ENCODE assay signal across 27 cellular contexts in the genomic region with DNA sequence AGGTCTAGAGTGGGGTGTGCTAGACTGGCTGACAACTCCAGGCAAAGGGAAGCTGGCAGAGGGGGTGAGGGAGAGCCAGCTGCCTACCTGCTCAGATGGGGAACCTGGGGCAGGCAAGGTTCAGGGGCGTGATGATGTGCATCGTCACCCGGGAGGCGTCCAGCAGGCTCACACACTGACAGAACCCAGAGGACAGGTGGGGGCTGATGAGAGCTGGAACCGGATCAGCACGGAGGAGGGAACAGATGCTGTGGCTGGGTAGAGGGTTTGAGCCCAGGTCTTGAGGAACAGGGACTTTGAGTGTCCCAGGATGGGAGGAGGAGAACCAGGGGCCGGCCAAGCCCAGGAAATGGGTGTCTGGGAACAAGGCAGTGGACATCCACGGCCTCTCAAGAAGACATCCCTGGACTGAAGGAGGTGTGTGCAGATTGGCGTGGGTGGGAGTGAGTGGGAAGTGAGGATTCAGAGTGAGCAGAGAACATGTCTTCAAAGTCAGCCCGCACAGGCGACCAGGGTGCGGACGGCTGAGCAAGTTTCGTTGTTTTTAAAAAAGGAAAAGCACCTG. TPM values are rescaled to one million over a fixed set of nuclear protein-coding genes. Genes with fewer than 3 reads are reported as not detected.
DNase-seq lines count a peak whose midpoint lies in the region; ATAC-seq and TF ChIP-seq lines count a peak whose summit lies in the region.
"Had no signal": no experiment of that assay in that cellular context is flagged by ENCODE, and none has a peak within 500 bp of the region (broad histone marks: within the 10 kb centered on the region; RNA-seq: fewer than 3 reads in every experiment).

No MANE protein-coding gene starts in this region.

- peaks cover 11% of the 10 kb centered on the region for H3K4me1 Mint-ChIP-seq in activated T-helper 17 cell treated with anti-CD3 and anti-CD28 coated beads, Interleukin-2, amount 50 U/mL, for 72 hours

- no peak overlapping the region for H3K27ac ChIP-seq in right lobe of liver
- H3K27ac ChIP-seq: A549, SJCRH30, stomach had no signal

- H3K27me3 Mint-ChIP-seq in activated T-helper 17 cell treated with anti-CD3 and anti-CD28 coated beads, Interleukin-2, amount 50 U/mL, for 72 hours = peaks cover 6% of the 10 kb centered on the region

- no peak overlapping the region for H3K4me3 ChIP-seq in right lobe of liver
- H3K4me3 ChIP-seq: A549, HAP-1, SJCRH30, stomach had no signal

- no peaks in the 10 kb centered on the region for H3K36me3 ChIP-seq in right lobe of liver
- H3K36me3 ChIP-seq: HAP-1, SJCRH30, stomach had no signal

- peaks cover 0 to 2% of the 10 kb centered on the region in 2 donors for H3K27me3 ChIP-seq in right lobe of liver
- H3K27me3 ChIP-seq: SJCRH30 had no signal

- intact Hi-C loops in right lobe of liver (cut with DNase I) = no loop called here

- no peak for ATAC-seq in activated T-helper 17 cell treated with anti-CD3 and anti-CD28 coated beads, Interleukin-2, amount 50 U/mL, for 72 hours (replicated peaks)
- no peak for ATAC-seq in HG02763 (IDR thresholded peaks at IDR 0.05; ENCODE audit: unreplicated experiment)
- ATAC-seq in right lobe of liver = no peak
- ATAC-seq: activated CD4-positive, CD25-positive, alpha-beta regulatory T cell treated with anti-CD3 and anti-CD28 coated beads, Interleukin-2, amount 50 U/mL, for 24 hours; Panc1 had no signal

- H3K9me3 Mint-ChIP-seq in activated T-helper 17 cell treated with anti-CD3 and anti-CD28 coated beads, Interleukin-2, amount 50 U/mL, for 72 hours = no peaks in the 10 kb centered on the region
- H3K9me3 Mint-ChIP-seq: activated CD4-positive, alpha-beta memory T cell treated with anti-CD3 and anti-CD28 coated beads, Interleukin-2, amount 10 ng/mL, durations not matched to agents 7 days and 5 days had no signal

- no peak overlapping the region for H3K4me3 Mint-ChIP-seq in activated T-helper 17 cell treated with anti-CD3 and anti-CD28 coated beads, Interleukin-2, amount 50 U/mL, for 72 hours
- H3K4me3 Mint-ChIP-seq: activated CD4-positive, alpha-beta memory T cell treated with anti-CD3 and anti-CD28 coated beads, Interleukin-2, amount 10 ng/mL, durations not matched to agents 7 days and 5 days; B cell had no signal

- WGBS in right lobe of liver (ENCODE audit: insufficient coverage, low coverage, low lambda C conversion rate, missing lambda C conversion rate) = 68% methylated on average over 10 of the region's 14 CpGs

- DNase-seq in AG08396 (ENCODE audit: low spot score) (peak; percentile 11), GM03348 (ENCODE audit: low spot score) (peak; percentile 9), iPS-NIHi7 (ENCODE audit: extremely low spot score) (peak; percentile 6), SKM-1 treated with dmso at 0.1 percent for 144 hours (lab: John Stamatoyannopoulos, UW; ENCODE audit: unreplicated experiment) (no peak), right lobe of liver (no peak)
- DNase-seq in activated naive CD4-positive, alpha-beta T cell treated with anti-CD3 and anti-CD28 coated beads, Interleukin-2, amount 50 U/mL, for 16 hours = no peak
- DNase-seq: DMS79; GF-D8; KG1; mesenchymal stem cell; MM.1S; NCI-H1417; NCI-H2029 treated with DMSO at 0.1 percent for 48 hours; NCI-H226; NCI-H69; SJCRH30; stimulated activated CD8-positive, alpha-beta memory T cell treated with anti-CD3 and anti-CD28 coated beads, Interleukin-4, amount 100 ng/mL, for 48 hours; stomach; trophoblast cell had no signal

- no peak for TF ChIP-seq POLR2A in right lobe of liver (IDR thresholded peaks at IDR 0.05)

- no peaks in the 10 kb centered on the region for H3K4me1 ChIP-seq in right lobe of liver
- H3K4me1 ChIP-seq: HAP-1, SJCRH30 had no signal

- peak overlapping the region; percentile 58 for H3K27ac Mint-ChIP-seq in activated T-helper 17 cell treated with anti-CD3 and anti-CD28 coated beads, Interleukin-2, amount 50 U/mL, for 72 hours
- H3K27ac Mint-ChIP-seq: activated CD4-positive, alpha-beta memory T cell treated with anti-CD3 and anti-CD28 coated beads, Interleukin-2, amount 10 ng/mL, durations not matched to agents 7 days and 5 days; B cell had no signal

- no peaks in the 10 kb centered on the region for H3K9me3 ChIP-seq in right lobe of liver
- H3K9me3 ChIP-seq: A549, HAP-1, SJCRH30, stomach had no signal

- H3K36me3 Mint-ChIP-seq in activated T-helper 17 cell treated with anti-CD3 and anti-CD28 coated beads, Interleukin-2, amount 50 U/mL, for 72 hours (ENCODE audit: low read depth) = no peaks in the 10 kb centered on the region

- no peak for TF ChIP-seq CTCF in right lobe of liver (IDR thresholded peaks at IDR 0.05)

RNA-seq across cellular contexts. Expression of a gene that starts 3.9 kb away (rescaled TPM):
- 1 to 10 TPM; 2.1 to 2.5 TPM for total RNA-seq in activated T-helper 17 cell treated with anti-CD3 and anti-CD28 coated beads, Interleukin-2, amount 50 U/mL, for 72 hours
- under 1 TPM; 0.05 to 0.30 (median 0.12) TPM for total RNA-seq in right lobe of liver
- total RNA-seq: SJCRH30 had no signal

Comparison
In these comparisons a context has a peak if more than half of its experiments do, and no peak if none do; other contexts are left out.
1. DNase-seq: peak in AG08396 (single experiment), GM03348 (single experiment) and iPS-NIHi7 (single experiment); none in SKM-1 treated with dmso at 0.1 percent for 144 hours (single experiment), activated naive CD4-positive, alpha-beta T cell treated with anti-CD3 and anti-CD28 coated beads, Interleukin-2, amount 50 U/mL, for 16 hours (single experiment) and right lobe of liver (0 of 3).